8 cellular contexts compared by ENCODE assay signal in the genomic region with DNA sequence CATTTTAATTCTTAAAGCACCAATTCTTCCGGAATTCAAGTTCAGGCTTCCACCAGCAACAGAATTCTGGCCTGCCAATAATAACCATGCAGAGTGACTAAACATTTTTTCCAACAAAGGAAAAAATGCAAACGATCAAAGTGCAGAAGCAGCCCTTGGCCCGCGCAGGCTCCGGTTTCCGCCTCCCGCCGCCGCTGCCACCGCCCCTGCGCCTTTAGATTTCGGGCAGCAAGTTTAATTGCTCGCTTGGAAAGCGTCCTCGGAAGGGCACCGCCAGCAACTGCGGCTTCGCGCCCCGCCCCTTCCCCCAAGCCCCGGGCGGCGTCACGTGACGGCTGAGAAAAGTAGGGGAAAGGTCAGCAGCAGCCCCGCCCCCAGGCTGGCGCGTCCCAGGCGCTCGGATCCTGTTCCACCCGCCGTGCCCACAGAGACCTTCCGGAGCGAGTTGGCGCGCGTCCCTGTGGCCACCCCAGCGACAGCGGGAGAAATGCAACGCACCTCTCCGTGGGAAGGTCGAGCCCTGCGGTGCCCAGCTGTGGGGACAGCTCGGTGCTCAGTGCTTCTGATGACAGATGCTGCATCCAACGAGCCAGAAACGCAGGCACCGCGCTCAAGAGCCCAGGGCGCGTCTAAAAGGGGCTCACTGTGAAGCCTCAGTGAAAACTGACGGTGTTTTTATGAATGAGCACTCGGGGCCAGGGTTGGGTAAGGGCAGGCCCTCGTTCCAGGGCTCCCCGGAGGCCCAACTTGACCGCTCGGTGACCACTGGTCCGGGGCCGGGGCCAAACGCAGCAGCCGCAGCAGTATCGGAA. TPM values are rescaled to one million over a fixed set of nuclear protein-coding genes. Genes with fewer than 3 reads are reported as not detected.
DNase-seq lines count a peak whose midpoint lies in the region; ATAC-seq and TF ChIP-seq lines count a peak whose summit lies in the region.

No MANE protein-coding gene starts in this region.

- DNase-seq in OCI-LY7 (ENCODE audit: low spot score) (peak; percentile 93), activated T-cell treated with anti-CD3 and anti-CD28 coated beads for 4 hours (peak; percentile 86), epithelial cell of prostate (ENCODE audit: low read depth, low spot score) (peak; percentile 51)
- DNase-seq in stimulated activated CD8-positive, alpha-beta memory T cell treated with anti-CD3 and anti-CD28 coated beads, Interleukin-2, amount 100 ng/mL, for 1 hour (ENCODE audit: low read depth in 2 of 2), result peak; percentile 92 to 94

- H3K36me3 ChIP-seq in BLaER1 (0 out of 2 replicates have a peak, but pooled peaks cover 10% of the 10 kb centered on the region), HUES64 (ENCODE audit: insufficient read depth, low read length) (no peaks in the 10 kb centered on the region), OCI-LY7 (ENCODE audit: insufficient read depth, low read length) (no peaks in the 10 kb centered on the region)

- H3K27me3 ChIP-seq in BLaER1, result no peaks in the 10 kb centered on the region
- H3K27me3 ChIP-seq in HUES64 (ENCODE audit: insufficient read depth, low read length), result peaks cover 48% of the 10 kb centered on the region
- H3K27me3 ChIP-seq in mononuclear cell (ENCODE audit: insufficient read depth, low read length), result no peaks in the 10 kb centered on the region

- H3K4me3 ChIP-seq in BLaER1 (peak overlapping the region; percentile 93), HUES64 (ENCODE audit: low read length) (peak overlapping the region; percentile 56), OCI-LY7 (ENCODE audit: low read depth, low read length, poor library complexity, severe bottlenecking) (peak overlapping the region; percentile 73), mononuclear cell (ENCODE audit: low read length) (peak overlapping the region; percentile 46)

- no peaks in the 10 kb centered on the region for H3K9me2 ChIP-seq in OCI-LY7 (ENCODE audit: insufficient read depth, low read length)

- WGBS in HUES64, result under 1% methylated on average over 61 of the region's 61 CpGs

- H4K20me1 ChIP-seq in BLaER1 (peaks cover 33% of the 10 kb centered on the region), OCI-LY7 (ENCODE audit: insufficient read depth, low read length) (no peaks in the 10 kb centered on the region)

- TF ChIP-seq CTCF in OCI-LY7 (conservative IDR thresholded peaks at IDR 0.05; ENCODE audit: low read length), result no peak

- H3K9ac ChIP-seq in BLaER1, result peak overlapping the region; percentile 91
- H3K9ac ChIP-seq in HUES64 (ENCODE audit: low read depth, low read length), result peak overlapping the region; percentile 64

- H2AFZ ChIP-seq in OCI-LY7 (ENCODE audit: low read length), result peak overlapping the region; percentile 96

- H3K79me2 ChIP-seq in OCI-LY7 (ENCODE audit: insufficient read depth, low read depth, low read length), result no peaks in the 10 kb centered on the region

- CTCF ChIA-PET in OCI-LY7 (lab: Charles Lee; ENCODE audit: unreplicated experiment), result no interaction called here

- BruUV-seq in OCI-LY7 (replicated peaks; lab: Mats Ljungman, UMichigan), result no TSS peak

- H3K4me1 ChIP-seq in BLaER1, result peaks cover 78% of the 10 kb centered on the region
- H3K4me1 ChIP-seq in HUES64 (ENCODE audit: insufficient read depth, low read length), result peaks cover 13% of the 10 kb centered on the region
- peaks cover 35% of the 10 kb centered on the region for H3K4me1 ChIP-seq in OCI-LY7 (ENCODE audit: insufficient read depth, low read length, poor library complexity, severe bottlenecking)
- peaks cover 85% of the 10 kb centered on the region for H3K4me1 ChIP-seq in mononuclear cell (ENCODE audit: insufficient read depth, low read length)

- H3K27ac ChIP-seq in BLaER1 (peak overlapping the region; percentile 96), HUES64 (ENCODE audit: low read depth, low read length) (peak overlapping the region; percentile 88; the same call in 1 of the 2 replicates), OCI-LY7 (ENCODE audit: low read depth, low read length, poor library complexity, severe bottlenecking) (peak overlapping the region; percentile 81), epithelial cell of prostate (peak overlapping the region; percentile 87)

- peak overlapping the region; percentile 98 for H3K4me2 ChIP-seq in BLaER1
- H3K4me2 ChIP-seq in OCI-LY7 (ENCODE audit: low read length), result peak overlapping the region; percentile 85

- intact Hi-C loops in OCI-LY7 (cut with micrococcal nuclease; ENCODE audit: unreplicated experiment), result no loop called here

- POLR2A ChIA-PET in OCI-LY7 (lab: Charles Lee), result interaction anchor here (0.6 to 1.2 kb wide), 2 partner anchors 90 to 377 kb away, joined by 3 to 5 read pairs; no protein-coding TSS in a partner anchor

- ATAC-seq in GM19351 (IDR thresholded peaks at IDR 0.05; ENCODE audit: unreplicated experiment), result peak; percentile 38

- H3K9me3 ChIP-seq in BLaER1 (no peaks in the 10 kb centered on the region), HUES64 (ENCODE audit: insufficient read depth, low read depth, low read length) (no peaks in the 10 kb centered on the region), OCI-LY7 (ENCODE audit: low read length) (no peaks in the 10 kb centered on the region), mononuclear cell (ENCODE audit: low read depth, low read length) (no peaks in the 10 kb centered on the region)

RNA-seq across cellular contexts. Expression of gene CPT1A, which starts 2.5 kb away (rescaled TPM):
- polyA plus RNA-seq in HUES64 (2013, experiment 1 of 2), result 5.2 TPM
- polyA plus RNA-seq in HUES64 (2013, experiment 2 of 2), result 6.1 TPM
- 5.5 and 7.0 TPM in 2 replicates for total RNA-seq in OCI-LY7 (2014; rRNA removed; shearing (Covaris generic))
- total RNA-seq in OCI-LY7 (2022) (17.2 and 19.8 TPM in 2 replicates), mononuclear cell (13.7 TPM)

Comparison
In these comparisons a context has a peak if more than half of its experiments do, and no peak if none do; other contexts are left out.
1. Peak in every context shown above with its lines: DNase-seq, ATAC-seq, H3K4me3 ChIP-seq and H3K27ac ChIP-seq.